ENCODE assay signal across 1 cellular context in the genomic region with DNA sequence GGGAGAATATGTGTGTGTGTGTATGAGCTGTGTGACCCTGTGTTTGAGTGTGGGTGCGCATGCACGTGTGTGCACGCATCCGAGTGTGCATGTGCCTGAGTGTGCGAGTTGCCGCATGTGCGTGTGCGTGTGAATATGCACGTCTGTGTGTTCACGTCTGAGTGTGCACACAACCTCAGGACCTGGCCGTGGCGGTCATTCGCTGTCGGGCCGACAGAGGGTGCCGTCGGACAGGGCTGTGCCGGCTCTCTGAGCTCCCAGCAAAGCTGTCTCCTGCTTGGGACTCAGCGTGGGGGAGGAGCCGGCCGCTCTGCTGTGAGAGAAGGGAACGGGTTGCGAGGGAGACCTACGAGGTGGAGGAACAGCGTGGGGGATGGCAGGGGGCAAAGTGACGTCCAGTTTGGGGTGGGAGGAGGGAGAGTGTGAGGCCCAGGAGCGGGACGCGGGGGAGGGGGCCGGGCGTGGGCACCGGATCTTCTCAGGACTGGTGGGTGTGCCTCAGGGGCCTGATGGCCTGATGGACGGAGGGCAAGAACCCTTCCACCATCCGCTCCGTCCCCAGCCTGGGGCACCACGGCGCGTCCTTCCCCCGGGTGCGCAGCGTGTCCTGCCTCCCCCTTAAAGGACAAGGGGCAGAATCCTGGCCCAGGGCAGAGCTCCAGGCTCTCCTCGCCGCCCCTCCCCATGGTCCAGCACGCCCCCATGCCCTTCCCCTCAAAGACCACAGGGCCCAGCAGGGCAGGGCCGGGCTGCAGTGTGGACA.
TF ChIP-seq lines count a peak whose summit lies in the region.

No MANE protein-coding gene starts in this region.

TF ChIP-seq in PFSK-1, 5 proteins besides CTCF, POLR2A, EP300 and RAD21:
- TF ChIP-seq FOXP2 (optimal IDR thresholded peaks at IDR 0.05; ENCODE audit: borderline replicate concordance, extremely low read depth, extremely low read length, insufficient read depth), result peak; percentile 84
- no peak for TF ChIP-seq SIN3A (IDR thresholded peaks at IDR 0.05; ENCODE audit: borderline replicate concordance, insufficient read depth, low read length)
- no peak for TF ChIP-seq POLR2AphosphoS5 (IDR thresholded peaks at IDR 0.05; ENCODE audit: low read depth, low read length)
- TF ChIP-seq, protein P1, sequence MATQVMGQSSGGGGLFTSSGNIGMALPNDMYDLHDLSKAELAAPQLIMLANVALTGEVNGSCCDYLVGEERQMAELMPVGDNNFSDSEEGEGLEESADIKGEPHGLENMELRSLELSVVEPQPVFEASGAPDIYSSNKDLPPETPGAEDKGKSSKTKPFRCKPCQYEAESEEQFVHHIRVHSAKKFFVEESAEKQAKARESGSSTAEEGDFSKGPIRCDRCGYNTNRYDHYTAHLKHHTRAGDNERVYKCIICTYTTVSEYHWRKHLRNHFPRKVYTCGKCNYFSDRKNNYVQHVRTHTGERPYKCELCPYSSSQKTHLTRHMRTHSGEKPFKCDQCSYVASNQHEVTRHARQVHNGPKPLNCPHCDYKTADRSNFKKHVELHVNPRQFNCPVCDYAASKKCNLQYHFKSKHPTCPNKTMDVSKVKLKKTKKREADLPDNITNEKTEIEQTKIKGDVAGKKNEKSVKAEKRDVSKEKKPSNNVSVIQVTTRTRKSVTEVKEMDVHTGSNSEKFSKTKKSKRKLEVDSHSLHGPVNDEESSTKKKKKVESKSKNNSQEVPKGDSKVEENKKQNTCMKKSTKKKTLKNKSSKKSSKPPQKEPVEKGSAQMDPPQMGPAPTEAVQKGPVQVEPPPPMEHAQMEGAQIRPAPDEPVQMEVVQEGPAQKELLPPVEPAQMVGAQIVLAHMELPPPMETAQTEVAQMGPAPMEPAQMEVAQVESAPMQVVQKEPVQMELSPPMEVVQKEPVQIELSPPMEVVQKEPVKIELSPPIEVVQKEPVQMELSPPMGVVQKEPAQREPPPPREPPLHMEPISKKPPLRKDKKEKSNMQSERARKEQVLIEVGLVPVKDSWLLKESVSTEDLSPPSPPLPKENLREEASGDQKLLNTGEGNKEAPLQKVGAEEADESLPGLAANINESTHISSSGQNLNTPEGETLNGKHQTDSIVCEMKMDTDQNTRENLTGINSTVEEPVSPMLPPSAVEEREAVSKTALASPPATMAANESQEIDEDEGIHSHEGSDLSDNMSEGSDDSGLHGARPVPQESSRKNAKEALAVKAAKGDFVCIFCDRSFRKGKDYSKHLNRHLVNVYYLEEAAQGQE (IDR thresholded peaks at IDR 0.05; ENCODE audit: insufficient read depth in 1 of 2, low read depth in 2 of 2, low read length in 2 of 2), result 0 out of 4 replicates have a peak, but pooled peaks of 1 of the 2 experiments have one; percentile 37
- TF ChIP-seq TAF1 (IDR thresholded peaks at IDR 0.05; ENCODE audit: borderline replicate concordance, insufficient read depth, low read length), result no peak
TF ChIP-seq in PFSK-1: peak in this region for 2.
